ENCODE assay signal across 8 cellular contexts in genomic region chr11:72413914-72414628, GRCh38. TPM values are rescaled to one million over a fixed set of nuclear protein-coding genes. Genes with fewer than 3 reads are reported as not detected.
DNase-seq lines count a peak whose midpoint lies in the region; ATAC-seq and TF ChIP-seq lines count a peak whose summit lies in the region.

No MANE protein-coding gene starts in this region.

- intact Hi-C loops in heart right ventricle (cut with DNase I), result loop anchor here in 5 of 10 donors (5.0 to 10.0 kb wide), 6 partner anchors 119 to 299 kb away; partner anchors contain the start of genes INPPL1 (in 2 of the 5), ANAPC15 (in 1 of the 5) and PHOX2A (in 1 of the 5)

- H3K27ac ChIP-seq in heart right ventricle, result peak overlapping the region in 3 of 10 donors; percentile 11 to 18 (median 15)

- CTCF ChIA-PET in AG04449 (lab: Yijun Ruan, JAX), result interaction anchor here (0.6 to 11.9 kb wide), 40 partner anchors 8 to 437 kb away, joined by 3 to 229 read pairs (median 4); partner anchors contain the start of genes ANAPC15 and CLPB
- CTCF ChIA-PET in T-cell (lab: Charles Lee), result interaction anchor here (0.7 to 1.4 kb wide), 6 partner anchors 8 to 437 kb away, joined by 3 to 6 read pairs (median 4); no protein-coding TSS in a partner anchor

- H3K27me3 Mint-ChIP-seq in T-cell, result no peaks in the 10 kb centered on the region

- ATAC-seq in T-cell (replicated peaks in 1 of 4) (peak; percentile 54 to 75 (median 69)), heart right ventricle (peak; percentile 64 to 89 (median 84)), GM18873 (IDR thresholded peaks at IDR 0.05; ENCODE audit: low FRiP score, unreplicated experiment) (no peak)

- DNase-seq in AG04449 (ENCODE audit: low read depth, low spot score), result no peak
- DNase-seq in GM19238 (ENCODE audit: insufficient read length, low spot score), result peak; percentile 70
- DNase-seq in NCI-H146 (lab: John Stamatoyannopoulos, UW), result peak; percentile 87
- DNase-seq in T-cell, result peak; percentile 35 to 76 (median 66)
- DNase-seq in adipocyte (ENCODE audit: low read depth), result peak; percentile 83
- peak; percentile 82 to 86 for DNase-seq in heart right ventricle
- peak; percentile 70 for DNase-seq in renal cortical epithelial cell (ENCODE audit: low read depth)

- H3K4me3 ChIP-seq in AG04449 (ENCODE audit: low read depth, low read length) (no peak overlapping the region), adipocyte (ENCODE audit: low read length) (no peak overlapping the region), heart right ventricle (no peak overlapping the region)

- no peak overlapping the region for H3K4me3 Mint-ChIP-seq in T-cell

- POLR2A ChIA-PET in AG04449 (lab: Yijun Ruan, JAX) (interaction anchor here (0.9 to 1.2 kb wide), 2 partner anchors 176 to 180 kb away, joined by 3 to 5 read pairs; no protein-coding TSS in a partner anchor), T-cell (lab: Charles Lee) (no interaction called here)

- H3K27ac Mint-ChIP-seq in T-cell, result no peak overlapping the region

- peak overlapping the region; percentile 8 for H3K9ac ChIP-seq in adipocyte (ENCODE audit: low read length)

- no peaks in the 10 kb centered on the region for H3K9me3 Mint-ChIP-seq in T-cell

- H3K4me1 ChIP-seq in adipocyte (ENCODE audit: control insufficient read depth, insufficient read depth, low read length) (peaks cover 5% of the 10 kb centered on the region), heart right ventricle (peaks cover 0 to 45% (median 22%) of the 10 kb centered on the region in 9 donors)

- H3K36me3 Mint-ChIP-seq in T-cell, result no peaks in the 10 kb centered on the region

- H3K27me3 ChIP-seq in adipocyte (replicated peaks; ENCODE audit: control insufficient read depth, insufficient read depth, low read length) (no peaks in the 10 kb centered on the region), heart right ventricle (no peaks in the 10 kb centered on the region)

- TF ChIP-seq CTCF in AG04449 (IDR thresholded peaks at IDR 0.05; ENCODE audit: insufficient read depth, low read length, missing control alignments) (peak; percentile 92), heart right ventricle (IDR thresholded peaks at IDR 0.05) (peak; percentile 70 to 95 (median 89))

- H3K36me3 ChIP-seq in adipocyte (ENCODE audit: control insufficient read depth, insufficient read depth, low read length, severe bottlenecking) (no peaks in the 10 kb centered on the region), heart right ventricle (peaks cover 0 to 2% (median 0%) of the 10 kb centered on the region in 9 donors)

- no peaks in the 10 kb centered on the region for H3K9me3 ChIP-seq in adipocyte (ENCODE audit: control insufficient read depth, low read length)
- H3K9me3 ChIP-seq in heart right ventricle, result no peaks in the 10 kb centered on the region

- H3K4me1 Mint-ChIP-seq in T-cell, result peaks cover 22 to 34% (median 26%) of the 10 kb centered on the region in 3 donors

- WGBS in heart right ventricle, 2 donors, result 31 to 33% methylated on average over 3 of the region's 3 CpGs

RNA-seq across cellular contexts. Expression of gene CLPB, which starts 20.3 kb away (rescaled TPM):
- 10 to 100 TPM; 12.7 to 19.0 (median 18.3) TPM for total RNA-seq in T-cell
- 10 to 100 TPM; 14.9 to 21.2 (median 17.9) TPM for total RNA-seq in heart right ventricle
- polyA plus RNA-seq in heart right ventricle, result 10 to 100 TPM; 13.0 to 13.6 TPM
- 51.7 and 52.4 TPM in 2 replicates for total RNA-seq in renal cortical epithelial cell
